Comparison of ENCODE assay signal across 16 cellular contexts in genomic region chr19:5238700-5239099, GRCh38.
A peak's percentile ranks its signal among the peaks of the same experiment; 100 is the strongest.
DNase-seq lines count a peak whose midpoint lies in the region; ATAC-seq and TF ChIP-seq lines count a peak whose summit lies in the region.
"Had no signal": no experiment of that assay in that cellular context is flagged by ENCODE, and none has a peak within 500 bp of the region (broad histone marks: within the 10 kb centered on the region; RNA-seq: fewer than 3 reads in every experiment).

No MANE protein-coding gene starts in this region.

- POLR2A ChIA-PET in WTC11 (lab: Charles Lee): no interaction called here
- POLR2A ChIA-PET in CD8-positive, alpha-beta T cell (lab: Charles Lee): no interaction called here

- H3F3A ChIP-seq in GM23338 (replicated peaks; ENCODE audit: low read depth): 0 out of 2 replicates have a peak, but pooled peaks cover 7% of the 10 kb centered on the region

- H4K20me1 ChIP-seq in GM23338 (replicated peaks; ENCODE audit: insufficient read depth): peaks cover 7% of the 10 kb centered on the region; the same call in 1 of the 2 replicates

- intact Hi-C loops in lower lobe of right lung (cut with DNase I) (no loop called here), aorta (cut with DNase I) (no loop called here)
- intact Hi-C loops in CD8-positive, alpha-beta T cell (cut with DNase I, micrococcal nuclease): no loop called here

- H3K4me3 Mint-ChIP-seq in GM23338: no peak overlapping the region
- no peak overlapping the region for H3K4me3 Mint-ChIP-seq in WTC11
- H3K4me3 Mint-ChIP-seq in CD8-positive, alpha-beta T cell: no peak overlapping the region
- H3K4me3 Mint-ChIP-seq: CD4-positive, CD25-positive, alpha-beta regulatory T cell; IgD-negative memory B cell had no signal

- H3K9me2 ChIP-seq in GM23338 (ENCODE audit: insufficient read depth): no peaks in the 10 kb centered on the region

- no peaks in the 10 kb centered on the region for H3K79me2 ChIP-seq in GM23338 (replicated peaks; ENCODE audit: insufficient read depth)

- peaks cover 9% of the 10 kb centered on the region for H3K4me1 Mint-ChIP-seq in GM23338
- peaks cover 9% of the 10 kb centered on the region for H3K4me1 Mint-ChIP-seq in WTC11
- H3K4me1 Mint-ChIP-seq in CD8-positive, alpha-beta T cell (ENCODE audit: low read depth): no peaks in the 10 kb centered on the region
- H3K4me1 Mint-ChIP-seq: CD4-positive, CD25-positive, alpha-beta regulatory T cell; IgD-negative memory B cell had no signal

- H3K36me3 Mint-ChIP-seq in GM23338 (ENCODE audit: low read depth) (peaks cover 34% of the 10 kb centered on the region), WTC11 (peaks cover 12% of the 10 kb centered on the region)
- H3K36me3 Mint-ChIP-seq in CD8-positive, alpha-beta T cell: no peaks in the 10 kb centered on the region

- 0 out of 4 replicates have a peak, but pooled peaks of 1 of the 2 experiments have one; percentile 10 for TF ChIP-seq CTCF in GM23338 (conservative IDR thresholded peaks at IDR 0.05; ENCODE audit: low read depth in 2 of 2)
- no peak for TF ChIP-seq CTCF in WTC11 (IDR thresholded peaks at IDR 0.05)
- no peak for TF ChIP-seq CTCF in lower lobe of right lung (IDR thresholded peaks at IDR 0.05)
- TF ChIP-seq CTCF in CD8-positive, alpha-beta T cell (IDR thresholded peaks at IDR 0.05): no peak

- no peak overlapping the region for H3K4me2 ChIP-seq in GM23338

- H3K9me3 ChIP-seq in lower lobe of right lung (no peaks in the 10 kb centered on the region), aorta (ENCODE audit: control insufficient read depth, low read length) (no peaks in the 10 kb centered on the region)
- H3K9me3 ChIP-seq in CD8-positive, alpha-beta T cell (ENCODE audit: low read length): no peaks in the 10 kb centered on the region
- H3K9me3 ChIP-seq: BE2C, Caco-2, HAP-1 had no signal

- ATAC-seq in GM23338: peak; percentile 58
- ATAC-seq in WTC11: peak; percentile 59
- ATAC-seq in lower lobe of right lung: no peak
- ATAC-seq in aorta (ENCODE audit: low FRiP score): peak; percentile 8
- no peak for ATAC-seq in GM18867 (IDR thresholded peaks at IDR 0.05; ENCODE audit: unreplicated experiment)
- ATAC-seq in CD8-positive, alpha-beta T cell: no peak

- no peaks in the 10 kb centered on the region for H3K36me3 ChIP-seq in GM23338 (ENCODE audit: insufficient read depth)
- H3K36me3 ChIP-seq in lower lobe of right lung: peaks cover 32% of the 10 kb centered on the region
- H3K36me3 ChIP-seq in aorta (ENCODE audit: control insufficient read depth in 1 of 2, insufficient read depth in 2 of 2, low read length in 1 of 2): no peaks in the 10 kb centered on the region
- no peaks in the 10 kb centered on the region for H3K36me3 ChIP-seq in CD8-positive, alpha-beta T cell (ENCODE audit: insufficient read depth, low read length)
- H3K36me3 ChIP-seq: HAP-1 had no signal

- H2AFZ ChIP-seq in GM23338: no peak overlapping the region

- no peak overlapping the region for H3K27ac ChIP-seq in GM23338 (ENCODE audit: low read depth)
- H3K27ac ChIP-seq in lower lobe of right lung: no peak overlapping the region
- H3K27ac ChIP-seq in aorta (ENCODE audit: low read depth in 1 of 2, low read length in 2 of 2): no peak overlapping the region
- no peak overlapping the region for H3K27ac ChIP-seq in CD8-positive, alpha-beta T cell (ENCODE audit: low read depth, low read length)
- H3K27ac ChIP-seq: HL-60 had no signal

- H3K9me3 Mint-ChIP-seq in GM23338: no peaks in the 10 kb centered on the region
- no peaks in the 10 kb centered on the region for H3K9me3 Mint-ChIP-seq in WTC11
- no peaks in the 10 kb centered on the region for H3K9me3 Mint-ChIP-seq in CD8-positive, alpha-beta T cell
- H3K9me3 Mint-ChIP-seq: CD4-positive, CD25-positive, alpha-beta regulatory T cell; IgD-negative memory B cell had no signal

- H3K4me3 ChIP-seq in GM23338 (no peak overlapping the region), lower lobe of right lung (no peak overlapping the region), aorta (ENCODE audit: low read length in 2 of 2) (no peak overlapping the region)
- H3K4me3 ChIP-seq in CD8-positive, alpha-beta T cell (ENCODE audit: low read depth, low read length): no peak overlapping the region
- H3K4me3 ChIP-seq: HAP-1 had no signal

- CTCF ChIA-PET in WTC11 (lab: Charles Lee): no interaction called here
- CTCF ChIA-PET in CD8-positive, alpha-beta T cell (lab: Charles Lee): no interaction called here

- H3K4me1 ChIP-seq in GM23338 (ENCODE audit: insufficient read depth) (peaks cover 8% of the 10 kb centered on the region; the same call in 1 of the 2 replicates), lower lobe of right lung (no peaks in the 10 kb centered on the region), aorta (ENCODE audit: control insufficient read depth in 1 of 2, insufficient read depth in 2 of 2, low read length in 2 of 2) (no peaks in the 10 kb centered on the region)
- no peaks in the 10 kb centered on the region for H3K4me1 ChIP-seq in CD8-positive, alpha-beta T cell (ENCODE audit: insufficient read depth, low read length)
- H3K4me1 ChIP-seq: BE2C, Caco-2, HAP-1 had no signal

- 91 to 94% methylated on average over 33 of the region's 33 CpGs for WGBS in aorta, 2 donors

- H3K27me3 Mint-ChIP-seq in GM23338 (ENCODE audit: insufficient read depth, low read depth, poor library complexity) (peaks cover 15% of the 10 kb centered on the region), WTC11 (ENCODE audit: low read depth) (no peaks in the 10 kb centered on the region)
- H3K27me3 Mint-ChIP-seq in CD8-positive, alpha-beta T cell (ENCODE audit: low read depth): no peaks in the 10 kb centered on the region

- DNase-seq in GM23338 (ENCODE audit: low spot score) (peak; percentile 33), WTC11 (ENCODE audit: low spot score) (peak; percentile 35), lower lobe of right lung (peak; percentile 22), aorta (no peak), dermis blood vessel endothelial cell (no peak)
- no peak for DNase-seq in CD8-positive, alpha-beta T cell
- DNase-seq: BE2C; C1 segment of cervical spinal cord; Caco-2; CD4-positive, CD25-positive, alpha-beta regulatory T cell; GDM1; KG1 had no signal

- H3K27me3 ChIP-seq in GM23338 (ENCODE audit: insufficient read depth) (no peaks in the 10 kb centered on the region), lower lobe of right lung (ENCODE audit: low read depth) (no peaks in the 10 kb centered on the region), aorta (ENCODE audit: control insufficient read depth in 1 of 2, insufficient read depth in 2 of 2, low read length in 1 of 2) (no peaks in the 10 kb centered on the region)
- H3K27me3 ChIP-seq in CD8-positive, alpha-beta T cell (ENCODE audit: insufficient read depth, low read length): no peaks in the 10 kb centered on the region
- H3K27me3 ChIP-seq: BE2C had no signal

- no peak overlapping the region for H3K27ac Mint-ChIP-seq in GM23338
- no peak overlapping the region for H3K27ac Mint-ChIP-seq in WTC11
- no peak overlapping the region for H3K27ac Mint-ChIP-seq in CD8-positive, alpha-beta T cell
- H3K27ac Mint-ChIP-seq: IgD-negative memory B cell had no signal

TF ChIP-seq in GM23338, 12 proteins besides CTCF, POLR2A, EP300 and RAD21:
- no peak for TF ChIP-seq JUNB (IDR thresholded peaks at IDR 0.05; ENCODE audit: unreplicated experiment)
- no peak for TF ChIP-seq POLR2AphosphoS5 (IDR thresholded peaks at IDR 0.05; ENCODE audit: low read depth)
- no peak for TF ChIP-seq EZH2 (IDR thresholded peaks at IDR 0.05; ENCODE audit: low read depth, unreplicated experiment)
- TF ChIP-seq ZNF114 (CRISPR knock-in tag; IDR thresholded peaks at IDR 0.05): no peak
- TF ChIP-seq STAT1 (IDR thresholded peaks at IDR 0.05; ENCODE audit: unreplicated experiment): no peak
- no peak for TF ChIP-seq ETS1 (IDR thresholded peaks at IDR 0.05)
- TF ChIP-seq ZNF331 (CRISPR knock-in tag; IDR thresholded peaks at IDR 0.05; ENCODE audit: low read depth): no peak
TF ChIP-seq in GM23338: peak in this region for 0.

TF ChIP-seq in WTC11, 78 proteins besides CTCF, POLR2A, EP300 and RAD21:
- TF ChIP-seq CBFB (CRISPR knock-in tag; IDR thresholded peaks at IDR 0.05; ENCODE audit: low read depth): no peak
- TF ChIP-seq USF2 (CRISPR knock-in tag; IDR thresholded peaks at IDR 0.05): no peak
- TF ChIP-seq ZNF317 (CRISPR knock-in tag; IDR thresholded peaks at IDR 0.05; ENCODE audit: borderline replicate concordance, low read depth): no peak
- TF ChIP-seq NR3C1 (CRISPR knock-in tag; conservative IDR thresholded peaks at IDR 0.05; ENCODE audit: low read depth): no peak

Comparison
In these comparisons a context has a peak if more than half of its experiments do, and no peak if none do; other contexts are left out.
1. ATAC-seq: peak in GM23338 (single experiment), WTC11 (single experiment) and aorta (single experiment); none in lower lobe of right lung (0 of 2), GM18867 (single experiment) and CD8-positive, alpha-beta T cell (single experiment).
2. DNase-seq: peak in GM23338 (single experiment), WTC11 (single experiment) and lower lobe of right lung (single experiment); none in aorta (0 of 2), dermis blood vessel endothelial cell (single experiment) and CD8-positive, alpha-beta T cell (0 of 7).